ENCODE assay signal across 9 cellular contexts in genomic region chrX:131288738-131289511, GRCh38. TPM values are rescaled to one million over a fixed set of nuclear protein-coding genes. Genes with fewer than 3 reads are reported as not detected.
DNase-seq lines count a peak whose midpoint lies in the region; ATAC-seq and TF ChIP-seq lines count a peak whose summit lies in the region.
"Had no signal": no experiment of that assay in that cellular context is flagged by ENCODE, and none has a peak within 500 bp of the region (broad histone marks: within the 10 kb centered on the region; RNA-seq: fewer than 3 reads in every experiment).

IGSF1 (minus strand) TSS chrX:131289306; CDS start chrX:131286674, 2,632 bp downstream.

- peak within 1 kb of the TSS; percentile 19 for H3K4me2 ChIP-seq in mesendoderm (ENCODE audit: low read length)

- intact Hi-C loops in Right ventricle myocardium inferior (cut with DNase I), result no loop called here

- H3K27me3 ChIP-seq in right atrium auricular region (no peaks in the 10 kb centered on the region), mesendoderm (ENCODE audit: insufficient read depth, low read length, poor library complexity) (no peaks in the 10 kb centered on the region)

- H4K8ac ChIP-seq in mesendoderm (ENCODE audit: low read depth, low read length), result no peak within 1 kb of the TSS

- ATAC-seq in Right ventricle myocardium inferior, result peak; percentile 73
- ATAC-seq in HG02610 (IDR thresholded peaks at IDR 0.05; ENCODE audit: unreplicated experiment), result no peak

- no peaks in the 10 kb centered on the region for H3K9me3 ChIP-seq in right atrium auricular region

- TF ChIP-seq CTCF in right atrium auricular region (IDR thresholded peaks at IDR 0.05) (no peak), coronary artery (IDR thresholded peaks at IDR 0.05) (no peak)

- H3K4me1 ChIP-seq in right atrium auricular region, result no peaks in the 10 kb centered on the region
- H3K4me1 ChIP-seq in mesendoderm (ENCODE audit: control insufficient read depth, low read depth, low read length), result no peaks in the 10 kb centered on the region

- H2BK15ac ChIP-seq in mesendoderm (replicated peaks; ENCODE audit: low read depth), result no peak within 1 kb of the TSS

- no peak within 1 kb of the TSS for H2BK5ac ChIP-seq in mesendoderm (ENCODE audit: low read length)

- no peak within 1 kb of the TSS for H3K23ac ChIP-seq in mesendoderm (ENCODE audit: low read length)

- H3K79me1 ChIP-seq in mesendoderm (ENCODE audit: low read length), result no peaks in the 10 kb centered on the region

- H3K4me3 ChIP-seq in right atrium auricular region (peak within 1 kb of the TSS in 1 of 2 donors; percentile 24), coronary artery (peak within 1 kb of the TSS; percentile 62), mesendoderm (ENCODE audit: low read length) (peak within 1 kb of the TSS; percentile 59)

- H3K56ac ChIP-seq in mesendoderm (ENCODE audit: low read length), result peak within 1 kb of the TSS; percentile 79

- DNase-seq in Right ventricle myocardium inferior (ENCODE audit: missing footprints) (no peak), right atrium auricular region (ENCODE audit: low spot score) (no peak), coronary artery (ENCODE audit: low spot score) (no peak), mesendoderm (peak; percentile 90), foreskin melanocyte (no peak), NCI-H1436 treated with DMSO at 0.1 percent for 48 hours (lab: John Stamatoyannopoulos, UW) (no peak), GM19238 (ENCODE audit: insufficient read length, low spot score) (no peak)
- DNase-seq: CD4-positive, CD25-positive, alpha-beta regulatory T cell had no signal

- H3K9ac ChIP-seq in mesendoderm (ENCODE audit: low read length), result peak within 1 kb of the TSS; percentile 66

- no peak within 1 kb of the TSS for H3K18ac ChIP-seq in mesendoderm (ENCODE audit: low read length)

- H3K27ac ChIP-seq in right atrium auricular region (no peak within 1 kb of the TSS), coronary artery (peak within 1 kb of the TSS in 1 of 2 donors; percentile 1), mesendoderm (ENCODE audit: low read depth, low read length) (no peak within 1 kb of the TSS)

- no CpG with 5 or more reads among the region's 32 CpGs for WGBS in mesendoderm (ENCODE audit: extremely low coverage, insufficient coverage, low lambda C conversion rate)

- no peak within 1 kb of the TSS for H4K5ac ChIP-seq in mesendoderm (ENCODE audit: low read length)

- H2BK120ac ChIP-seq in mesendoderm (ENCODE audit: low read depth, low read length), result no peak within 1 kb of the TSS

- no peak within 1 kb of the TSS for H2AK5ac ChIP-seq in mesendoderm (ENCODE audit: low read length)

- no peaks in the 10 kb centered on the region for H3K79me2 ChIP-seq in mesendoderm (ENCODE audit: control insufficient read depth, insufficient read depth, low read length)

- H3K36me3 ChIP-seq in right atrium auricular region (no peaks in the 10 kb centered on the region), mesendoderm (ENCODE audit: control insufficient read depth, insufficient read depth, low read length) (no peaks in the 10 kb centered on the region)

- H3K4ac ChIP-seq in mesendoderm (ENCODE audit: low read depth, low read length), result no peak within 1 kb of the TSS

RNA-seq across cellular contexts. Expression of gene IGSF1, which starts in this region (rescaled TPM):
- total RNA-seq in Right ventricle myocardium inferior, result 2.6 TPM
- total RNA-seq in right atrium auricular region, result 1 to 10 TPM; 3.3 to 9.5 TPM
- 8.9 TPM for polyA plus RNA-seq in mesendoderm (2013, experiment 1 of 2)
- polyA plus RNA-seq in mesendoderm (2013, experiment 2 of 2), result 8.8 TPM
- total RNA-seq: CD4-positive, CD25-positive, alpha-beta regulatory T cell had no signal
- polyA plus RNA-seq: CD4-positive, CD25-positive, alpha-beta regulatory T cell had no signal
